Comparison of ENCODE assay signal across 9 cellular contexts in genomic region chr1:16961297-16962124, GRCh38. TPM values are rescaled to one million over a fixed set of nuclear protein-coding genes. Genes with fewer than 3 reads are reported as not detected.
DNase-seq lines count a peak whose midpoint lies in the region; ATAC-seq and TF ChIP-seq lines count a peak whose summit lies in the region.
"Had no signal": no experiment of that assay in that cellular context is flagged by ENCODE, and none has a peak within 500 bp of the region (broad histone marks: within the 10 kb centered on the region; RNA-seq: fewer than 3 reads in every experiment).

No MANE protein-coding gene starts in this region.

- DNase-seq in AG04450 (ENCODE audit: low read depth, low spot score) (no peak), C1 segment of cervical spinal cord (lab: John Stamatoyannopoulos, UW) (no peak)
- DNase-seq in central memory CD8-positive, alpha-beta T cell (ENCODE audit: low spot score in 2 of 2) = no peak
- DNase-seq in natural killer cell treated with Interleukin-12 subunit alpha and Interleukin-12 subunit beta and Interleukin-15 and Interleukin-18, amount 100 ng/mL, for 72 hours (ENCODE audit: low spot score) = no peak

- H3K9me3 Mint-ChIP-seq in central memory CD8-positive, alpha-beta T cell = no peaks in the 10 kb centered on the region
- no peaks in the 10 kb centered on the region for H3K9me3 Mint-ChIP-seq in natural killer cell treated with Interleukin-12 subunit alpha and Interleukin-12 subunit beta and Interleukin-15 and Interleukin-18, amount 100 ng/mL, for 72 hours

- H3K4me1 ChIP-seq in HUES48 (ENCODE audit: control insufficient read depth, insufficient read depth, low read length) = no peaks in the 10 kb centered on the region

- peak overlapping the region; percentile 84 for H3K4me3 Mint-ChIP-seq in central memory CD8-positive, alpha-beta T cell
- H3K4me3 Mint-ChIP-seq in natural killer cell treated with Interleukin-12 subunit alpha and Interleukin-12 subunit beta and Interleukin-15 and Interleukin-18, amount 100 ng/mL, for 72 hours = peak overlapping the region; percentile 65

- H3K36me3 Mint-ChIP-seq in central memory CD8-positive, alpha-beta T cell (ENCODE audit: insufficient read depth) = peaks cover 6% of the 10 kb centered on the region
- no peaks in the 10 kb centered on the region for H3K36me3 Mint-ChIP-seq in natural killer cell treated with Interleukin-12 subunit alpha and Interleukin-12 subunit beta and Interleukin-15 and Interleukin-18, amount 100 ng/mL, for 72 hours

- ATAC-seq in central memory CD8-positive, alpha-beta T cell (replicated peaks; ENCODE audit: extremely low read depth, poor library complexity, severe bottlenecking) = no peak
- no peak for ATAC-seq in natural killer cell treated with Interleukin-12 subunit alpha and Interleukin-12 subunit beta and Interleukin-15 and Interleukin-18, amount 100 ng/mL, for 72 hours
- ATAC-seq in HG02678 (IDR thresholded peaks at IDR 0.05; ENCODE audit: unreplicated experiment) (no peak), HG03521 (IDR thresholded peaks at IDR 0.05; ENCODE audit: unreplicated experiment) (no peak), GM18907 (IDR thresholded peaks at IDR 0.05; ENCODE audit: unreplicated experiment) (no peak)

- H3K36me3 ChIP-seq in HUES48 (ENCODE audit: control insufficient read depth, insufficient read depth, low read length) = peaks cover 45% of the 10 kb centered on the region
- H3K36me3 ChIP-seq: neutrophil had no signal

- peak overlapping the region; percentile 62 for H3K27ac Mint-ChIP-seq in central memory CD8-positive, alpha-beta T cell (ENCODE audit: low read depth)
- peak overlapping the region in 1 of 2 donors; percentile 17 for H3K27ac Mint-ChIP-seq in natural killer cell treated with Interleukin-12 subunit alpha and Interleukin-12 subunit beta and Interleukin-15 and Interleukin-18, amount 100 ng/mL, for 72 hours

- H3K27me3 ChIP-seq in AG04450 (ENCODE audit: control insufficient read depth, insufficient read depth, low read length) = no peaks in the 10 kb centered on the region
- no peaks in the 10 kb centered on the region for H3K27me3 ChIP-seq in HUES48 (ENCODE audit: control insufficient read depth, insufficient read depth, low read length)
- H3K27me3 ChIP-seq: neutrophil had no signal

- H3K4me3 ChIP-seq in AG04450 (ENCODE audit: low read depth, low read length) = peak overlapping the region; percentile 40
- H3K4me3 ChIP-seq in HUES48 (ENCODE audit: low read depth, low read length) = peak overlapping the region; percentile 60; the same call in 1 of the 2 replicates

- CTCF ChIA-PET in AG04450 (lab: Charles Lee) = interaction anchor here (0.6 to 3.7 kb wide), 26 partner anchors 9 to 349 kb away, joined by 3 to 46 read pairs (median 4); partner anchors contain the start of gene MFAP2

- H3K9me3 ChIP-seq in AG04450 (ENCODE audit: control insufficient read depth, insufficient read depth, low read length) = no peaks in the 10 kb centered on the region
- H3K9me3 ChIP-seq in HUES48 (ENCODE audit: control insufficient read depth, insufficient read depth, low read length) = no peaks in the 10 kb centered on the region
- H3K9me3 ChIP-seq: neutrophil had no signal

- no peak overlapping the region for H3K9ac ChIP-seq in HUES48 (ENCODE audit: low read depth, low read length)

- no peak overlapping the region for H3K27ac ChIP-seq in AG04450 (ENCODE audit: low read depth, low read length)
- H3K27ac ChIP-seq in HUES48 (ENCODE audit: low read depth, low read length) = no peak overlapping the region
- H3K27ac ChIP-seq: neutrophil had no signal

- POLR2A ChIA-PET in AG04450 (lab: Yijun Ruan, JAX) = interaction anchor here (0.6 to 1.3 kb wide), 2 partner anchors 17 to 93 kb away, joined by 4 to 6 read pairs; no protein-coding TSS in a partner anchor

- H3K27me3 Mint-ChIP-seq in central memory CD8-positive, alpha-beta T cell = no peaks in the 10 kb centered on the region
- H3K27me3 Mint-ChIP-seq in natural killer cell treated with Interleukin-12 subunit alpha and Interleukin-12 subunit beta and Interleukin-15 and Interleukin-18, amount 100 ng/mL, for 72 hours = no peaks in the 10 kb centered on the region

- H3K4me1 Mint-ChIP-seq in central memory CD8-positive, alpha-beta T cell = peaks cover 20% of the 10 kb centered on the region
- H3K4me1 Mint-ChIP-seq in natural killer cell treated with Interleukin-12 subunit alpha and Interleukin-12 subunit beta and Interleukin-15 and Interleukin-18, amount 100 ng/mL, for 72 hours (ENCODE audit: low read depth in 2 of 2) = peaks cover 0 to 15% of the 10 kb centered on the region in 2 donors

- TF ChIP-seq CTCF in AG04450 (IDR thresholded peaks at IDR 0.05; ENCODE audit: low read depth, low read length) = no peak

RNA-seq across cellular contexts. Expression of gene MFAP2, which starts 18.9 kb away (rescaled TPM):
- 30.9 and 43.9 TPM in 2 replicates for polyA plus RNA-seq in AG04450 (2011; rRNA removed)
- polyA minus RNA-seq in AG04450 (2011; rRNA and poly(A)+ RNA removed) = 31.1 and 59.2 TPM in 2 replicates
- not detected for total RNA-seq in natural killer cell treated with Interleukin-12 subunit alpha and Interleukin-12 subunit beta and Interleukin-15 and Interleukin-18, amount 100 ng/mL, for 72 hours

RNA-seq across cellular contexts. Expression of gene CROCC, which starts 39.8 kb away (rescaled TPM):
- 3.9 and 4.2 TPM in 2 replicates for polyA plus RNA-seq in AG04450 (2011; rRNA removed)
- polyA minus RNA-seq in AG04450 (2011; rRNA and poly(A)+ RNA removed) = 4.3 and 5.7 TPM in 2 replicates
- total RNA-seq in natural killer cell treated with Interleukin-12 subunit alpha and Interleukin-12 subunit beta and Interleukin-15 and Interleukin-18, amount 100 ng/mL, for 72 hours = 10 to 100 TPM; 21.0 to 29.3 TPM

RNA-seq across cellular contexts. Expression of gene ATP13A2, which starts 50.2 kb away (rescaled TPM):
- polyA plus RNA-seq in AG04450 (2011; rRNA removed) = 5.6 and 8.8 TPM in 2 replicates
- polyA minus RNA-seq in AG04450 (2011; rRNA and poly(A)+ RNA removed) = 15.3 and 20.8 TPM in 2 replicates
- total RNA-seq in natural killer cell treated with Interleukin-12 subunit alpha and Interleukin-12 subunit beta and Interleukin-15 and Interleukin-18, amount 100 ng/mL, for 72 hours = 10 to 100 TPM; 68.0 to 88.3 TPM
